ENCODE assay signal across 18 cellular contexts in genomic region chr17:3571043-3571900, GRCh38. TPM values are rescaled to one million over a fixed set of nuclear protein-coding genes. Genes with fewer than 3 reads are reported as not detected.
A peak's percentile ranks its signal among the peaks of the same experiment; 100 is the strongest.
DNase-seq lines count a peak whose midpoint lies in the region; ATAC-seq and TF ChIP-seq lines count a peak whose summit lies in the region.
"Had no signal": no experiment of that assay in that cellular context is flagged by ENCODE, and none has a peak within 500 bp of the region (broad histone marks: within the 10 kb centered on the region; RNA-seq: fewer than 3 reads in every experiment).

No MANE protein-coding gene starts in this region.

- peaks cover 13% of the 10 kb centered on the region for H3K36me3 Mint-ChIP-seq in osteocyte (ENCODE audit: unreplicated experiment)

- TF ChIP-seq CTCF in osteocyte (IDR thresholded peaks at IDR 0.05), result no peak

- DNase-seq in DMS79 (lab: John Stamatoyannopoulos, UW) (peak; percentile 69), NCI-H187 (lab: John Stamatoyannopoulos, UW) (peak; percentile 46 to 86), germinal center (ENCODE audit: low spot score) (peak; percentile 41), osteocyte (ENCODE audit: extremely low spot score, unreplicated experiment) (peak; percentile 83), DMS 273 (lab: John Stamatoyannopoulos, UW; ENCODE audit: unreplicated experiment) (no peak)
- DNase-seq: GF-D8, KBM-7, NCI-H1105 treated with DMSO at 0.1 percent for 48 hours, NCI-H1694, NCI-H2107, NCI-H2227 treated with DMSO at 0.1 percent for 48 hours, NCI-H510A treated with DMSO at 0.1 percent for 48 hours, NCI-H774 had no signal

- ATAC-seq in GM18517 (IDR thresholded peaks at IDR 0.05; ENCODE audit: unreplicated experiment), result no peak
- ATAC-seq in HG03432 (IDR thresholded peaks at IDR 0.05; ENCODE audit: unreplicated experiment), result no peak
- ATAC-seq: GM23338, HCT116 had no signal

- H3K4me1 Mint-ChIP-seq in osteocyte (ENCODE audit: unreplicated experiment), result no peaks in the 10 kb centered on the region
- H3K4me1 Mint-ChIP-seq: CD8-positive, alpha-beta memory T cell; GM23338 had no signal

- no peaks in the 10 kb centered on the region for H3K9me3 Mint-ChIP-seq in osteocyte (ENCODE audit: unreplicated experiment)
- H3K9me3 Mint-ChIP-seq: CD8-positive, alpha-beta memory T cell; GM23338 had no signal

- no peaks in the 10 kb centered on the region for H3K27me3 Mint-ChIP-seq in osteocyte (ENCODE audit: unreplicated experiment)
- H3K27me3 Mint-ChIP-seq: CD8-positive, alpha-beta memory T cell had no signal

- H3K27ac Mint-ChIP-seq in osteocyte (ENCODE audit: unreplicated experiment), result no peak overlapping the region
- H3K27ac Mint-ChIP-seq: CD8-positive, alpha-beta memory T cell; GM23338 had no signal

- no peak overlapping the region for H3K4me3 Mint-ChIP-seq in osteocyte (ENCODE audit: unreplicated experiment)
- H3K4me3 Mint-ChIP-seq: CD8-positive, alpha-beta memory T cell; GM23338 had no signal

RNA-seq across cellular contexts. Expression of gene TRPV3, which starts 13.7 kb away (rescaled TPM):
- 0.08 and 0.50 TPM in 2 replicates for total RNA-seq in osteocyte

RNA-seq across cellular contexts. Expression of gene TRPV1, which starts 37.9 kb away (rescaled TPM):
- total RNA-seq in osteocyte, result 4.0 and 4.5 TPM in 2 replicates
